In genomic region chr6:134707342-134707982, GRCh38 we compare ENCODE assay signal across 10 cellular contexts.
DNase-seq lines count a peak whose midpoint lies in the region; ATAC-seq and TF ChIP-seq lines count a peak whose summit lies in the region.
"Had no signal": no experiment of that assay in that cellular context is flagged by ENCODE, and none has a peak within 500 bp of the region (broad histone marks: within the 10 kb centered on the region; RNA-seq: fewer than 3 reads in every experiment).

No MANE protein-coding gene starts in this region.

- no peak for TF ChIP-seq CTCF in HFF-Myc (IDR thresholded peaks at IDR 0.05; ENCODE audit: low read depth, low read length, missing control alignments)

- no peak overlapping the region for H3K4me3 ChIP-seq in HFF-Myc (replicated peaks; ENCODE audit: low read depth, low read length)
- no peak overlapping the region for H3K4me3 ChIP-seq in H7 (ENCODE audit: insufficient read depth, low read depth, low read length)

- no peaks in the 10 kb centered on the region for H3K36me3 ChIP-seq in H7 (replicated peaks; ENCODE audit: control insufficient read depth, insufficient read depth, low read length)

- H3K4me1 Mint-ChIP-seq in activated naive CD8-positive, alpha-beta T cell treated with anti-CD3 and anti-CD28 coated beads, Interleukin-2, amount 50 U/mL, for 24 hours, result no peaks in the 10 kb centered on the region
- H3K4me1 Mint-ChIP-seq: central memory CD8-positive, alpha-beta T cell had no signal

- no peaks in the 10 kb centered on the region for H3K27me3 ChIP-seq in H7 (ENCODE audit: control insufficient read depth, insufficient read depth, low read length)

- peaks cover 19% of the 10 kb centered on the region for H3K27me3 Mint-ChIP-seq in activated naive CD8-positive, alpha-beta T cell treated with anti-CD3 and anti-CD28 coated beads, Interleukin-2, amount 50 U/mL, for 24 hours

- no peaks in the 10 kb centered on the region for H3K9me3 Mint-ChIP-seq in activated naive CD8-positive, alpha-beta T cell treated with anti-CD3 and anti-CD28 coated beads, Interleukin-2, amount 50 U/mL, for 24 hours
- H3K9me3 Mint-ChIP-seq: central memory CD8-positive, alpha-beta T cell had no signal

- H3K36me3 Mint-ChIP-seq in activated naive CD8-positive, alpha-beta T cell treated with anti-CD3 and anti-CD28 coated beads, Interleukin-2, amount 50 U/mL, for 24 hours (ENCODE audit: low read depth), result no peaks in the 10 kb centered on the region

- H3K4me3 Mint-ChIP-seq in activated naive CD8-positive, alpha-beta T cell treated with anti-CD3 and anti-CD28 coated beads, Interleukin-2, amount 50 U/mL, for 24 hours, result no peak overlapping the region
- H3K4me3 Mint-ChIP-seq: central memory CD8-positive, alpha-beta T cell had no signal

- ATAC-seq in HG03460 (IDR thresholded peaks at IDR 0.05; ENCODE audit: unreplicated experiment), result no peak
- no peak for ATAC-seq in activated naive CD8-positive, alpha-beta T cell treated with anti-CD3 and anti-CD28 coated beads, Interleukin-2, amount 50 U/mL, for 24 hours

- H3K27ac Mint-ChIP-seq in activated naive CD8-positive, alpha-beta T cell treated with anti-CD3 and anti-CD28 coated beads, Interleukin-2, amount 50 U/mL, for 24 hours, result no peak overlapping the region

- DNase-seq in AG20443 (ENCODE audit: low spot score), result peak; percentile 30
- peak; percentile 50 for DNase-seq in HFF-Myc (ENCODE audit: extremely low read depth, low read depth)
- DNase-seq in amniotic epithelial cell (ENCODE audit: low read depth), result peak; percentile 92
- peak; percentile 89 for DNase-seq in left kidney (ENCODE audit: low read depth, low spot score)
- DNase-seq in activated T-cell treated with anti-CD3 and anti-CD28 coated beads, Interleukin-2, amount 50 U/mL, for 1 hour, result no peak
- no peak for DNase-seq in H7
- DNase-seq in activated naive CD8-positive, alpha-beta T cell treated with anti-CD3 and anti-CD28 coated beads, Interleukin-2, amount 50 U/mL, for 24 hours, result no peak
- DNase-seq: GF-D8 had no signal

Comparison
In these comparisons a context has a peak if more than half of its experiments do, and no peak if none do; other contexts are left out.
1. DNase-seq: peak in AG20443 (single experiment), HFF-Myc (single experiment), amniotic epithelial cell (single experiment) and left kidney (single experiment); none in activated T-cell treated with anti-CD3 and anti-CD28 coated beads, Interleukin-2, amount 50 U/mL, for 1 hour (single experiment), H7 (single experiment) and activated naive CD8-positive, alpha-beta T cell treated with anti-CD3 and anti-CD28 coated beads, Interleukin-2, amount 50 U/mL, for 24 hours (single experiment).